ENCODE assay signal across 8 cellular contexts in the genomic region with DNA sequence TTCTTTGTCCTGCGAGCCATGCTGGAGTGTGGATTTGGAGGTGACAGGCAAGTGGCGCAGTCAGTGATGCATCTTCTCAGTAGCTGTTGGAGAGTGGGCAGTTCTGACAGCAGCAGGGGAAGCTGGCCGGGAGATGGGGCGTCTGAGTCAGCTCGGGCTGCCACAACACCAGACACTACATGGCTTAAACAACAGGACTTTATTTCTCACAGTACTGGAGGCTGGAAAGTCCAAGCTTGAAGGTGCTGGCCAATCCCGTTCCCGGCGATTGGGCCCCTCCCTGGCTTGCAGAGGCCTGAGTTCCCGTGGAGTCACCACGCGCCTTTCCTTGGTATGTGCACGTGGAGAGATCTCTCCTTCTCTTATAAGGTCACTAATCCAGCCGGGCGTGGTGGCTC. TPM values are rescaled to one million over a fixed set of nuclear protein-coding genes. Genes with fewer than 3 reads are reported as not detected.
DNase-seq lines count a peak whose midpoint lies in the region; ATAC-seq, FAIRE-seq and TF ChIP-seq lines count a peak whose summit lies in the region.

No MANE protein-coding gene starts in this region.

- no peak for ATAC-seq in HG03460 (IDR thresholded peaks at IDR 0.05; ENCODE audit: unreplicated experiment)
- ATAC-seq in GM19452 (IDR thresholded peaks at IDR 0.05; ENCODE audit: unreplicated experiment): no peak

- no peak overlapping the region for H3K4me3 ChIP-seq in kidney (ENCODE audit: low read length in 2 of 2)
- H3K4me3 ChIP-seq in vagina: no peak overlapping the region

- H3K36me3 Mint-ChIP-seq in activated CD4-positive, alpha-beta memory T cell treated with anti-CD3 and anti-CD28 coated beads, Interleukin-2, amount 10 ng/mL, durations not matched to agents 7 days and 5 days (ENCODE audit: low read depth): peaks cover 4% of the 10 kb centered on the region

- peaks cover 49% of the 10 kb centered on the region for H3K4me1 Mint-ChIP-seq in activated CD4-positive, alpha-beta memory T cell treated with anti-CD3 and anti-CD28 coated beads, Interleukin-2, amount 10 ng/mL, durations not matched to agents 7 days and 5 days

- DNase-seq in stimulated activated CD4-positive, alpha-beta T cell treated with anti-CD3 and anti-CD28 coated beads, Interleukin-1b, Interleukin-23, amount 100 ng/mL, for 48 hours: peak; percentile 33
- DNase-seq in stimulated activated CD4-positive, alpha-beta T cell treated with anti-CD3 and anti-CD28 coated beads, Interleukin-2, amount 100 ng/mL, for 24 hours: no peak
- DNase-seq in activated CD4-positive, alpha-beta memory T cell treated with anti-CD3 and anti-CD28 coated beads, Interleukin-2, amount 10 ng/mL, durations not matched to agents 7 days and 5 days: no peak
- DNase-seq in kidney (peak; percentile 61), vagina (ENCODE audit: extremely low spot score in 2 of 2) (no peak), cerebellar cortex (ENCODE audit: low spot score) (no peak)

- no peak for TF ChIP-seq POLR2A in vagina (IDR thresholded peaks at IDR 0.05)

- peak overlapping the region; percentile 17 for H3K4me3 Mint-ChIP-seq in activated CD4-positive, alpha-beta memory T cell treated with anti-CD3 and anti-CD28 coated beads, Interleukin-2, amount 10 ng/mL, durations not matched to agents 7 days and 5 days

- H3K27me3 Mint-ChIP-seq in activated CD4-positive, alpha-beta memory T cell treated with anti-CD3 and anti-CD28 coated beads, Interleukin-2, amount 10 ng/mL, durations not matched to agents 7 days and 5 days: peaks cover 13% of the 10 kb centered on the region

- H3K9me3 ChIP-seq in kidney (ENCODE audit: control insufficient read depth in 1 of 2, low read length in 2 of 2) (no peaks in the 10 kb centered on the region), vagina (no peaks in the 10 kb centered on the region)

- H3K4me1 ChIP-seq in kidney (ENCODE audit: control insufficient read depth in 1 of 2, insufficient read depth in 1 of 2, low read depth in 1 of 2, low read length in 2 of 2) (peaks cover 7 to 9% of the 10 kb centered on the region in 2 donors), vagina (peaks cover 16% of the 10 kb centered on the region)

- H3K27ac ChIP-seq in kidney (ENCODE audit: low read depth in 2 of 2, low read length in 2 of 2) (no peak overlapping the region), vagina (peak overlapping the region; percentile 95)

- H3K27ac Mint-ChIP-seq in activated CD4-positive, alpha-beta memory T cell treated with anti-CD3 and anti-CD28 coated beads, Interleukin-2, amount 10 ng/mL, durations not matched to agents 7 days and 5 days: peak overlapping the region; percentile 62

- H3K9ac ChIP-seq in kidney (ENCODE audit: low read length in 2 of 2): no peak overlapping the region

- CTCF ChIA-PET in activated CD4-positive, alpha-beta memory T cell treated with anti-CD3 and anti-CD28 coated beads, Interleukin-2, amount 10 ng/mL, durations not matched to agents 7 days and 5 days (lab: Charles Lee): interaction anchor here (0.6 to 3.6 kb wide), 7 partner anchors 8 to 356 kb away, joined by 3 to 17 read pairs (median 3); a partner anchor contains a TSS

- no peak for FAIRE-seq in kidney (lab: Jason Lieb, UNC)

- intact Hi-C loops in kidney (cut with DNase I) (loop anchor here (10.0 kb wide), 1 partner anchor 193 kb away; a partner anchor contains a TSS), vagina (cut with DNase I) (loop anchor here (10.0 kb wide), 1 partner anchor 153 kb away; a partner anchor contains a TSS)

- no peaks in the 10 kb centered on the region for H3K9me3 Mint-ChIP-seq in activated CD4-positive, alpha-beta memory T cell treated with anti-CD3 and anti-CD28 coated beads, Interleukin-2, amount 10 ng/mL, durations not matched to agents 7 days and 5 days

- TF ChIP-seq CTCF in kidney (IDR thresholded peaks at IDR 0.05; ENCODE audit: borderline replicate concordance, extremely low read depth, insufficient read depth): no peak
- no peak for TF ChIP-seq CTCF in vagina (IDR thresholded peaks at IDR 0.05)

- no peaks in the 10 kb centered on the region for H3K36me3 ChIP-seq in kidney (ENCODE audit: control insufficient read depth in 1 of 2, insufficient read depth in 2 of 2, low read length in 2 of 2)
- no peaks in the 10 kb centered on the region for H3K36me3 ChIP-seq in vagina

- POLR2A ChIA-PET in activated CD4-positive, alpha-beta memory T cell treated with anti-CD3 and anti-CD28 coated beads, Interleukin-2, amount 10 ng/mL, durations not matched to agents 7 days and 5 days (lab: Charles Lee): interaction anchor here (1.0 to 1.4 kb wide), 8 partner anchors 8 to 195 kb away, joined by 3 to 6 read pairs (median 3); a partner anchor contains a TSS

- H3K27me3 ChIP-seq in vagina: no peaks in the 10 kb centered on the region

RNA-seq across cellular contexts. Expression of a gene that starts 16.6 kb away (rescaled TPM):
- 10 to 100 TPM; 24.9 to 25.3 TPM for total RNA-seq in activated CD4-positive, alpha-beta memory T cell treated with anti-CD3 and anti-CD28 coated beads, Interleukin-2, amount 10 ng/mL, durations not matched to agents 7 days and 5 days
- total RNA-seq in kidney (54.0 TPM), vagina (31.4 TPM)
- 36.9 TPM for polyA plus RNA-seq in kidney (ENCODE audit: insufficient read depth, low read depth, low replicate concordance)

Comparison
In these comparisons a context has a peak if more than half of its experiments do, and no peak if none do; other contexts are left out.
1. DNase-seq: peak in stimulated activated CD4-positive, alpha-beta T cell treated with anti-CD3 and anti-CD28 coated beads, Interleukin-1b, Interleukin-23, amount 100 ng/mL, for 48 hours (single experiment) and kidney (single experiment); none in stimulated activated CD4-positive, alpha-beta T cell treated with anti-CD3 and anti-CD28 coated beads, Interleukin-2, amount 100 ng/mL, for 24 hours (0 of 2), activated CD4-positive, alpha-beta memory T cell treated with anti-CD3 and anti-CD28 coated beads, Interleukin-2, amount 10 ng/mL, durations not matched to agents 7 days and 5 days (single experiment), vagina (0 of 2) and cerebellar cortex (single experiment).